Comparison of ENCODE assay signal across 21 cellular contexts in the genomic region with DNA sequence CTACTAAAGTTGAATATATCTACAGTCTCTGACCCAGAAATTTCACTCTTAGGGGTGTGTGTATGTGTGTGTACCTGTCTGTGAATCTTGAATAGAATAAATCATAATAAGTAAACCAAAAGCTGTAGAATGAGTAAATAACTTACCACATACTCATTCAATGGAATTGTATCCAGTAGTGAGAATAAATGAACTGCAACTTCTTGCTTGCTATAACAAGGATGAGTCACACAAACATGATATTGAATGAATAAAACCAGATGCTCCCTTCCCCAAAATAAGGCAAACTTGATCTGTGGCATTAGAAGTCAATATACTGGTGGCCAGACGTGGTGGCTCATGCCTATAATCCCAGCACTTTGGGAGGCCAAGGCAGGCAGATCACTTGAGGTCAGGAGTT.
"Had no signal": no experiment of that assay in that cellular context is flagged by ENCODE, and none has a peak within 500 bp of the region (broad histone marks: within the 10 kb centered on the region; RNA-seq: fewer than 3 reads in every experiment).

No MANE protein-coding gene starts in this region.

- H3K27ac ChIP-seq: left lung, prostate gland, SJCRH30, stomach, thoracic aorta, upper lobe of left lung, VCaP had no signal

- ATAC-seq: left lung, right cardiac atrium, T-helper 17 cell had no signal

- FAIRE-seq: frontal cortex, kidney had no signal

- H3K27ac Mint-ChIP-seq: nephron progenitor cell, T-helper 17 cell had no signal

- H3K4me3 Mint-ChIP-seq: activated T-cell treated with anti-CD3 and anti-CD28 coated beads, Interleukin-2, amount 50 U/mL, for 4 hours; nephron progenitor cell; T-helper 17 cell had no signal

- H3K4me3 ChIP-seq: left lung, prostate gland, SJCRH30, stomach, thoracic aorta, upper lobe of left lung had no signal

- DNase-seq: activated CD4-positive, alpha-beta T cell treated with anti-CD3 and anti-CD28 coated beads, Interleukin-2, amount 50 U/mL, for 1 hour; activated CD4-positive, CD25-positive, alpha-beta regulatory T cell treated with anti-CD3 and anti-CD28 coated beads, Interleukin-2, amount 50 U/mL, for 72 hours; activated CD8-positive, alpha-beta memory T cell treated with anti-CD3 and anti-CD28 coated beads, Interleukin-2, amount 50 U/mL, for 4 hours; activated effector memory CD4-positive, alpha-beta T cell treated with Interleukin-2 at 50 U/mL for 16 hours; activated naive CD4-positive, alpha-beta T cell treated with anti-CD3 and anti-CD28 coated beads, Interleukin-2, amount 50 U/mL, for 16 hours; activated T-cell treated with anti-CD3 and anti-CD28 coated beads, Interleukin-2, amount 50 U/mL, for 4 hours; hypothalamus; kidney; left lung; mammary epithelial cell; nephron progenitor cell; nucleus accumbens; right cardiac atrium; SJCRH30; stomach; T-helper 17 cell; upper lobe of left lung had no signal

- H3K9me3 Mint-ChIP-seq: activated T-cell treated with anti-CD3 and anti-CD28 coated beads, Interleukin-2, amount 50 U/mL, for 4 hours; nephron progenitor cell had no signal

- H3K9me3 ChIP-seq: left lung, prostate gland, SJCRH30, stomach, thoracic aorta, upper lobe of left lung had no signal

- H3K4me1 ChIP-seq: left lung, prostate gland, SJCRH30, stomach, upper lobe of left lung had no signal

- H3K36me3 ChIP-seq: left lung, prostate gland, SJCRH30, stomach, thoracic aorta, upper lobe of left lung had no signal

- H3K4me1 Mint-ChIP-seq: nephron progenitor cell, T-helper 17 cell had no signal

- H3K27me3 Mint-ChIP-seq: T-helper 17 cell had no signal

- H3K27me3 ChIP-seq: left lung, SJCRH30, stomach, upper lobe of left lung had no signal
